8 cellular contexts compared by ENCODE assay signal in the genomic region with DNA sequence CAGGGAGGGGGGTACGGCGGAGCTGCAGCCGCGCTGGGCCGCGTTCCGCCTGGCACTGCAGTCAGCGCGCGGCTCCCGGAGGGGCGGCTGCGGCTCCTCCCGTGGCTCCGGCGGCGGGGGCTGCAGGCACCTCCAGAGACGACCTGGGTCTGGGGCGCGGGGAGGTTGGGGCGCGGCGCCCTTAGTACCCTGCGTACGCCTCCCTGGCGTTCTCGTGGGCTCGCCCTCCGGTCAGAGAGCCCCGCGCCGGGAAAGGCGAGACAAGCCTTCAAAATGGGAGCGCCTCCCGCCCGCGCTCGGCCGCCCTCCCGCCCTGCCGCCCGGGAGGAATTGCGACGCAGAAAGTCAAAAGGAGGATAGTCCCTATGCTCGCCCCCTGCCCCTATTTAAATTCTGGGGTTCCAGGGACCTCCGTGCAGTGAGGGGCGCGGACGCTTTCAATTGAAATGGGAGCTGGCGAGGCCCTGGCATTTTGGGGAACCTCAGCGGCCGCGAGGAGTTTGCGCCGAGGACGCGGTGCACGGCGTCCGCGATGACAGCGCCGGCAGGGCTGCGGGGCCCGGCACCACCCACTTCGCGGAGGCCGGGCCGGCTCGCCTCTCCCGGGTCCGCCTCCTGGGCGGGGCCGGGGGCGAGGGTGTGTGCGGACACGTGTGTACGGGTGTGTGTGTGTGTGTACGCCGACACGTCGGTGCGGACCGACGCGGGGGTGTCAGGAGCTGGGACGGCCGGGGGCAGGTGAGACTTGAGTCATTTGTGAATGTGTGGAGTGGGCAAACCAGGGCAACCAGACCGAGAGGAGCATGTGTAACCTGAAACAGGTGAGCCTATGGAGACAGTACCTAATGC. TPM values are rescaled to one million over a fixed set of nuclear protein-coding genes. Genes with fewer than 3 reads are reported as not detected.
DNase-seq lines count a peak whose midpoint lies in the region; ATAC-seq and TF ChIP-seq lines count a peak whose summit lies in the region.

No MANE protein-coding gene starts in this region.

- peaks cover 15% of the 10 kb centered on the region; the same call in 2 of the 3 replicates for H3K4me1 Mint-ChIP-seq in GM23338
- H3K4me1 Mint-ChIP-seq in T-helper 2 cell treated with Interferon-gamma antibody and Interleukin-4, amounts not matched to agents 5 μg/mL and 100 μg/mL, for 36 hours (ENCODE audit: low read depth) = peaks cover 34% of the 10 kb centered on the region

- no peaks in the 10 kb centered on the region for H3K9me2 ChIP-seq in GM23338 (ENCODE audit: insufficient read depth)

- peaks cover 52% of the 10 kb centered on the region for H3K27me3 ChIP-seq in GM23338 (ENCODE audit: insufficient read depth)

- no peaks in the 10 kb centered on the region for H3K36me3 ChIP-seq in GM23338 (ENCODE audit: insufficient read depth)

- TF ChIP-seq CTCF in GM23338 (conservative IDR thresholded peaks at IDR 0.05; ENCODE audit: low read depth in 2 of 2) = no peak

- peak overlapping the region; percentile 86 for H3K4me2 ChIP-seq in GM23338

- peaks cover 37% of the 10 kb centered on the region for H3K27me3 Mint-ChIP-seq in GM23338 (ENCODE audit: insufficient read depth, low read depth, poor library complexity)
- peaks cover 20% of the 10 kb centered on the region for H3K27me3 Mint-ChIP-seq in T-helper 2 cell treated with Interferon-gamma antibody and Interleukin-4, amounts not matched to agents 5 μg/mL and 100 μg/mL, for 36 hours (ENCODE audit: low read depth)

- peaks cover 13% of the 10 kb centered on the region; the same call in 1 of the 2 replicates for H3K4me1 ChIP-seq in GM23338 (ENCODE audit: insufficient read depth)

- H3K79me2 ChIP-seq in GM23338 (replicated peaks; ENCODE audit: insufficient read depth) = no peaks in the 10 kb centered on the region

- H3K36me3 Mint-ChIP-seq in GM23338 (ENCODE audit: low read depth) = no peaks in the 10 kb centered on the region
- peaks cover 25% of the 10 kb centered on the region for H3K36me3 Mint-ChIP-seq in T-helper 2 cell treated with Interferon-gamma antibody and Interleukin-4, amounts not matched to agents 5 μg/mL and 100 μg/mL, for 36 hours (ENCODE audit: low read depth)

- no peak overlapping the region for H3K27ac ChIP-seq in GM23338 (ENCODE audit: low read depth)

- H3K4me3 Mint-ChIP-seq in GM23338 = peak overlapping the region; percentile 97
- H3K4me3 Mint-ChIP-seq in T-helper 2 cell treated with Interferon-gamma antibody and Interleukin-4, amounts not matched to agents 5 μg/mL and 100 μg/mL, for 36 hours = peak overlapping the region; percentile 91

- ATAC-seq in GM23338 = peak; percentile 77

- H2AFZ ChIP-seq in GM23338 = peak overlapping the region; percentile 99

- no peak overlapping the region for H3K27ac Mint-ChIP-seq in GM23338
- peak overlapping the region; percentile 83 for H3K27ac Mint-ChIP-seq in T-helper 2 cell treated with Interferon-gamma antibody and Interleukin-4, amounts not matched to agents 5 μg/mL and 100 μg/mL, for 36 hours

- H3F3A ChIP-seq in GM23338 (replicated peaks; ENCODE audit: low read depth) = peaks cover 4% of the 10 kb centered on the region; the same call in 1 of the 2 replicates

- DNase-seq in GM23338 (ENCODE audit: low spot score) = peak; percentile 69
- DNase-seq in Kasumi-1 (lab: John Stamatoyannopoulos, UW) = peak; percentile 57 to 63
- peak; percentile 84 for DNase-seq in T-helper 2 cell treated with Interferon-gamma antibody and Interleukin-4, amounts not matched to agents 5 μg/mL and 100 μg/mL, for 36 hours (ENCODE audit: low spot score)
- DNase-seq in anterior cingulate cortex (lab: John Stamatoyannopoulos, UW) = peak; percentile 17 to 82 (median 66)
- DNase-seq in hepatic stellate cell (ENCODE audit: low spot score) = peak; percentile 87
- peak; percentile 91 for DNase-seq in retina
- DNase-seq in cortex of kidney (lab: John Stamatoyannopoulos, UW) = no peak

- no peaks in the 10 kb centered on the region for H3K9me3 Mint-ChIP-seq in GM23338
- H3K9me3 Mint-ChIP-seq in T-helper 2 cell treated with Interferon-gamma antibody and Interleukin-4, amounts not matched to agents 5 μg/mL and 100 μg/mL, for 36 hours = no peaks in the 10 kb centered on the region

- H3K4me3 ChIP-seq in GM08714 (ENCODE audit: low read length) = peak overlapping the region; percentile 79
- peak overlapping the region; percentile 80 for H3K4me3 ChIP-seq in GM23338

- H4K20me1 ChIP-seq in GM23338 (replicated peaks; ENCODE audit: insufficient read depth) = no peaks in the 10 kb centered on the region

TF ChIP-seq in GM23338, 12 proteins besides CTCF, POLR2A, EP300 and RAD21:
- TF ChIP-seq REST (IDR thresholded peaks at IDR 0.05; ENCODE audit: unreplicated experiment) (no peak), POLR2AphosphoS5 (IDR thresholded peaks at IDR 0.05; ENCODE audit: low read depth) (no peak)

RNA-seq across cellular contexts. Expression of gene HERC3, which starts 0.5 kb away (rescaled TPM):
- total RNA-seq in GM23338 (2014; rRNA removed; shearing (Covaris generic)) = 2.4 and 2.6 TPM in 2 replicates
- 2.2 and 3.1 TPM in 2 replicates for polyA plus RNA-seq in GM23338 (2016; fragmentation: Nextera tagmentation; extraction: Ambion mirVana)
